ENCODE assay signal across 26 cellular contexts in the genomic region with DNA sequence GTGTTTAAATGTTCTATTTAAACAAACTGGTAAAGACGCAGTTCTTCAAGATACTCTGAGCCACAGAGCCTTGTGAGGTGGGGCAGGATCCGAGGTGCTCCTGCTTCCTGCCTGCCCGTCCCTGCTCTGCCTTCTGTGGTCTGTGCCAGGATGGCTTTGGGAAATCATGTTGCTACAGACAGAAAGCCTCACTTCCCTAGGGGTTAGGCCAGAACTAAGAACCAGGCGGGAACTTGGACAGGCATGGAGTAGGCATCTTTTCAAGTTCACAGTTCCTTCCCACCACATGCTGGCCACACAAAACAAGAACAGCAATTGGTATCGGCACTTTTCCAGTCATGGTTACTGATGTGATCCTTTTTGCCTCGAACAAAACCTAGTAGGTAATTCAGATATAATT.
DNase-seq lines count a peak whose midpoint lies in the region; FAIRE-seq and TF ChIP-seq lines count a peak whose summit lies in the region.
"Had no signal": no experiment of that assay in that cellular context is flagged by ENCODE, and none has a peak within 500 bp of the region (broad histone marks: within the 10 kb centered on the region; RNA-seq: fewer than 3 reads in every experiment).

No MANE protein-coding gene starts in this region.

- dilution Hi-C loops in keratinocyte (cut with MboI; ENCODE audit: extremely low pct_ligation_motif_present, low sequenced_read_pairs), result no loop called here

- no peaks in the 10 kb centered on the region for H3K27me3 ChIP-seq in keratinocyte (ENCODE audit: control insufficient read depth, extremely low read depth, insufficient read depth, low read length)
- H3K27me3 ChIP-seq in transverse colon, result no peaks in the 10 kb centered on the region
- H3K27me3 ChIP-seq: breast epithelium, left lung, tibial artery had no signal

- FAIRE-seq in keratinocyte (lab: Jason Lieb, UNC), result no peak
- FAIRE-seq: GM18507, H1 had no signal

- no peaks in the 10 kb centered on the region for H3K79me2 ChIP-seq in keratinocyte (ENCODE audit: control insufficient read depth, insufficient read depth, low read length)

- DNase-seq in AG10803 (ENCODE audit: low read depth), result peak; percentile 68
- DNase-seq in EH (ENCODE audit: low read depth), result peak; percentile 6
- no peak for DNase-seq in RWPE1 (ENCODE audit: low spot score)
- no peak for DNase-seq in keratinocyte (ENCODE audit: low read depth, low spot score)
- DNase-seq in medulla oblongata (ENCODE audit: extremely low spot score), result no peak
- no peak for DNase-seq in AG20443 (ENCODE audit: low spot score)
- no peak for DNase-seq in transverse colon
- DNase-seq in inferior parietal cortex (ENCODE audit: extremely low spot score), result no peak
- DNase-seq: activated CD4-positive, alpha-beta T cell treated with anti-CD3 and anti-CD28 coated beads, Interleukin-2, amount 10 ng/mL, durations not matched to agents 24 days and 14 days; activated naive CD4-positive, alpha-beta T cell treated with Interleukin-2 at 50 U/mL for 16 hours; activated T-cell treated with anti-CD3 and anti-CD28 coated beads, Interleukin-2, amount 50 U/mL, for 48 hours; amniotic stem cell; CD8-positive, alpha-beta memory T cell; DMS153; GDM1; head of caudate nucleus; KG1; left lung; NCI-H187 treated with DMSO at 0.1 percent for 48 hours; NCI-H526; stimulated activated naive CD8-positive, alpha-beta T cell treated with anti-CD3 and anti-CD28 coated beads, Interleukin-15, amount 100 ng/mL, for 72 hours; tibial artery had no signal

- intact Hi-C loops in transverse colon (cut with DNase I; ENCODE audit: low total_unique reads), result no loop called here

- CTCF ChIA-PET in RWPE1 (lab: Yijun Ruan, JAX), result no interaction called here

- TF ChIP-seq EP300 in transverse colon (IDR thresholded peaks at IDR 0.05; ENCODE audit: low read depth), result no peak

- H3K27ac ChIP-seq in RWPE1 (peak overlapping the region; percentile 65), keratinocyte (ENCODE audit: control insufficient read depth, insufficient read depth, low read length) (no peak overlapping the region), transverse colon (no peak overlapping the region)
- H3K27ac ChIP-seq: left lung, tibial artery, VCaP had no signal

- no peak for TF ChIP-seq CTCF in AG10803 (conservative IDR thresholded peaks at IDR 0.05; ENCODE audit: low read length)
- no peak for TF ChIP-seq CTCF in RWPE1 (conservative IDR thresholded peaks at IDR 0.05; ENCODE audit: low read depth)
- no peak for TF ChIP-seq CTCF in keratinocyte (optimal IDR thresholded peaks at IDR 0.05 in 1 of 3, IDR thresholded peaks at IDR 0.05 in 1 of 3, conservative IDR thresholded peaks at IDR 0.05 in 1 of 3; ENCODE audit: extremely low read depth in 1 of 3, insufficient read depth in 2 of 3, low read length in 3 of 3)
- TF ChIP-seq CTCF in transverse colon (IDR thresholded peaks at IDR 0.05), result no peak

- peak overlapping the region; percentile 65 for H2AFZ ChIP-seq in keratinocyte (ENCODE audit: control insufficient read depth, low read length)

- H3K4me2 ChIP-seq in keratinocyte (ENCODE audit: control insufficient read depth, extremely low read depth, insufficient read depth, low read depth, low read length), result no peak overlapping the region

- H3K9ac ChIP-seq in keratinocyte (ENCODE audit: control insufficient read depth, extremely low read depth, insufficient read depth, low read length), result no peak overlapping the region

- 52 to 73% methylated on average over 4 to 6 of the region's 6 CpGs for WGBS in transverse colon (ENCODE audit: low coverage in 1 of 2), 2 donors

- no peak for TF ChIP-seq POLR2A in transverse colon (IDR thresholded peaks at IDR 0.05)

- H3K4me1 ChIP-seq in keratinocyte (ENCODE audit: control insufficient read depth, extremely low read depth, insufficient read depth, low read length) (peaks cover 10% of the 10 kb centered on the region), transverse colon (peaks cover 0 to 7% (median 2%) of the 10 kb centered on the region in 4 donors)

- no peaks in the 10 kb centered on the region for H3K9me3 ChIP-seq in keratinocyte (ENCODE audit: control insufficient read depth, low read depth, low read length)
- H3K9me3 ChIP-seq in transverse colon, result no peaks in the 10 kb centered on the region
- H3K9me3 ChIP-seq: breast epithelium, left lung, tibial artery had no signal

- H3K9me1 ChIP-seq in keratinocyte (ENCODE audit: control insufficient read depth, extremely low read depth, insufficient read depth, low read length), result no peaks in the 10 kb centered on the region

- H3K36me3 ChIP-seq in keratinocyte (ENCODE audit: control insufficient read depth in 2 of 2, extremely low read depth in 1 of 2, insufficient read depth in 2 of 2, low read length in 2 of 2) (no peaks in the 10 kb centered on the region), transverse colon (no peaks in the 10 kb centered on the region)
- H3K36me3 ChIP-seq: breast epithelium, left lung, tibial artery had no signal

- H3K4me3 ChIP-seq in AG10803 (ENCODE audit: low read length) (no peak overlapping the region), keratinocyte (ENCODE audit: control insufficient read depth in 2 of 3, extremely low read depth in 1 of 3, insufficient read depth in 2 of 3, low read depth in 1 of 3, low read length in 3 of 3) (no peak overlapping the region), transverse colon (no peak overlapping the region)
- H3K4me3 ChIP-seq: breast epithelium, left lung, tibial artery had no signal

- POLR2A ChIA-PET in RWPE1 (lab: Yijun Ruan, JAX; ENCODE audit: low non-redundant PET), result no interaction called here

- in situ Hi-C loops in transverse colon (cut with MboI; ENCODE audit: low pct_ligation_motif_present in 1 of 4, low pct_unique_long_range_greater_than_20kb in 1 of 4, low sequenced_read_pairs in 3 of 4), result no loop called here

- no peaks in the 10 kb centered on the region for H4K20me1 ChIP-seq in keratinocyte (ENCODE audit: control insufficient read depth, extremely low read depth, insufficient read depth, low read length)

Comparison
In these comparisons a context has a peak if more than half of its experiments do, and no peak if none do; other contexts are left out.
1. DNase-seq: peak in AG10803 (single experiment) and EH (single experiment); none in RWPE1 (single experiment), keratinocyte (single experiment), medulla oblongata (single experiment), AG20443 (single experiment), transverse colon (single experiment) and inferior parietal cortex (single experiment).